In genomic region chr2:149346272-149346671, GRCh38 we compare ENCODE assay signal across 18 cellular contexts. TPM values are rescaled to one million over a fixed set of nuclear protein-coding genes. Genes with fewer than 3 reads are reported as not detected.
"Had no signal": no experiment of that assay in that cellular context is flagged by ENCODE, and none has a peak within 500 bp of the region (broad histone marks: within the 10 kb centered on the region; RNA-seq: fewer than 3 reads in every experiment).

No MANE protein-coding gene starts in this region.

- H3K36me3 ChIP-seq: adrenal gland had no signal

- ATAC-seq: activated CD4-positive, CD25-positive, alpha-beta regulatory T cell treated with anti-CD3 and anti-CD28 coated beads, Interleukin-2, amount 50 U/mL, for 24 hours; activated CD8-positive, alpha-beta T cell treated with anti-CD3 and anti-CD28 coated beads, Interleukin-2, amount 10 ng/mL, durations not matched to agents 7 days and 5 days; PC-3 had no signal

- H3K9me3 ChIP-seq: adrenal gland had no signal

- DNase-seq: activated CD4-positive, alpha-beta T cell treated with anti-CD3 and anti-CD28 coated beads for 4 hours; activated CD8-positive, alpha-beta memory T cell treated with anti-CD3 and anti-CD28 coated beads, Interleukin-2, amount 50 U/mL, for 48 hours; activated CD8-positive, alpha-beta T cell treated with anti-CD3 and anti-CD28 coated beads, Interleukin-2, amount 10 ng/mL, durations not matched to agents 7 days and 5 days; activated naive CD4-positive, alpha-beta T cell treated with anti-CD3 and anti-CD28 coated beads, Interleukin-2, amount 50 U/mL, for 16 hours; activated naive CD8-positive, alpha-beta T cell treated with anti-CD3 and anti-CD28 coated beads, Interleukin-2, amount 10 ng/mL, durations not matched to agents 7 days and 5 days; activated T-cell treated with anti-CD3 and anti-CD28 coated beads, Interleukin-2, amount 50 U/mL, for 1 hour; adrenal gland; anterior cingulate cortex; caudate nucleus; Kasumi-1; KBM-7; NCI-H1105 treated with DMSO at 0.1 percent for 48 hours; NCI-H1436 treated with DMSO at 0.1 percent for 48 hours; NCI-H187 treated with DMSO at 0.1 percent for 48 hours; NCI-H82; PC-3; SHP77 had no signal

- H3K27ac ChIP-seq: adrenal gland had no signal

- H3K4me1 ChIP-seq: adrenal gland had no signal

- H3K27me3 ChIP-seq: adrenal gland had no signal

- H3K4me3 ChIP-seq: adrenal gland had no signal

RNA-seq across cellular contexts. Expression of gene LYPD6, which starts 15.9 kb away (rescaled TPM):
- total RNA-seq: activated CD8-positive, alpha-beta T cell treated with anti-CD3 and anti-CD28 coated beads, Interleukin-2, amount 10 ng/mL, durations not matched to agents 7 days and 5 days; activated naive CD8-positive, alpha-beta T cell treated with anti-CD3 and anti-CD28 coated beads, Interleukin-2, amount 10 ng/mL, durations not matched to agents 7 days and 5 days had no signal
